8 cellular contexts compared by ENCODE assay signal in the genomic region with DNA sequence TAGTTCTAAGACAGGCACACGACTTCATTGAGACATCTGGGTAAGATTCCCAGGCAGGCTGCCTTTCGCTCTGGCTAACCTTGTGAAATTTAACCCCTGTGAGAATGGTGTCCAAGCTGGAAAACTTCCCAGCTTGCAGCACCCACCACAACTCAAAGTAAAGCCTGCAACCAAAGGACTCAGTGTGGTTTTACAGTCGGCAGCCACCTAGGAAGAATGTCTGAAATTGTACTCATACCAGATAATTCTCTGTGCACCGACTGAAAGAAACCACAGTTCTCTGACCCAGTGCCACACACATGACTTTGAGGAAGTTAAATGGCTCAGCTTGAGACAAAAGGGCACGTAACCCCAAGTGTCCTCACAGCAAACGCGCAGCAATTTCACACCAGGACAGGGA.
A peak's percentile ranks its signal among the peaks of the same experiment; 100 is the strongest.
DNase-seq lines count a peak whose midpoint lies in the region; ATAC-seq and TF ChIP-seq lines count a peak whose summit lies in the region.

No MANE protein-coding gene starts in this region.

- peaks cover 4% of the 10 kb centered on the region; the same call in 1 of the 2 replicates for H3K79me2 ChIP-seq in H9 (ENCODE audit: insufficient read depth, low read length)

- H3K9ac ChIP-seq in H9 (ENCODE audit: extremely low read depth, insufficient read length, low read length) = no peak overlapping the region

- peaks cover 2% of the 10 kb centered on the region for H4K20me1 ChIP-seq in H9 (ENCODE audit: control insufficient read depth, insufficient read depth, insufficient read length)

- no peaks in the 10 kb centered on the region for H3K23me2 ChIP-seq in H9 (ENCODE audit: insufficient read length, low read depth, low read length, poor library complexity, severe bottlenecking)

- no peak overlapping the region for H4K5ac ChIP-seq in H9 (ENCODE audit: insufficient read length, low read depth, low read length)

- no peak overlapping the region for H3K23ac ChIP-seq in H9 (ENCODE audit: insufficient read length, low read depth, low read length)

- H3K27me3 Mint-ChIP-seq in H9 (ENCODE audit: low read depth) = no peaks in the 10 kb centered on the region

- H3K27ac ChIP-seq in AG04450 (ENCODE audit: low read depth, low read length) (peak overlapping the region; percentile 89), H9 (ENCODE audit: insufficient read length, low read depth, low read length) (no peak overlapping the region), heart left ventricle (peak overlapping the region in 10 of 12 donors; percentile 41 to 92 (median 62))

- WGBS in H9 (ENCODE audit: extremely low coverage, insufficient read length, low lambda C conversion rate) = no CpG with 5 or more reads among the region's 7 CpGs
- WGBS in heart left ventricle, 4 donors = 25 to 36% (median 30%) methylated on average over 7 of the region's 7 CpGs

- H2BK5ac ChIP-seq in H9 (ENCODE audit: insufficient read length, low read length) = no peak overlapping the region

- H2AFZ ChIP-seq in H9 (ENCODE audit: low read length) = no peak overlapping the region

- no peak overlapping the region for H3K4me2 ChIP-seq in H9 (ENCODE audit: insufficient read depth, insufficient read length, low read length)

- no peak overlapping the region for H2BK15ac ChIP-seq in H9 (ENCODE audit: low read depth, low read length)

- no peak overlapping the region for H2BK20ac ChIP-seq in H9 (ENCODE audit: low read depth, low read length, poor library complexity, severe bottlenecking)

- H3K9me3 ChIP-seq in AG04450 (ENCODE audit: control insufficient read depth, insufficient read depth, low read length) = no peaks in the 10 kb centered on the region
- no peaks in the 10 kb centered on the region for H3K9me3 ChIP-seq in H9 (ENCODE audit: control insufficient read depth, low read depth, low read length)
- H3K9me3 ChIP-seq in heart left ventricle = no peaks in the 10 kb centered on the region

- no peak overlapping the region for H2BK120ac ChIP-seq in H9 (ENCODE audit: low read depth, low read length, poor library complexity, severe bottlenecking)

- DNase-seq in AG04450 (ENCODE audit: low read depth, low spot score) (peak; percentile 94), H9 (no peak), heart left ventricle (no peak), smooth muscle cell of the brain vasculature (ENCODE audit: low read depth, low spot score) (peak; percentile 85), NCI-H2227 (lab: John Stamatoyannopoulos, UW; ENCODE audit: unreplicated experiment) (no peak), COLO668 (lab: John Stamatoyannopoulos, UW; ENCODE audit: unreplicated experiment) (no peak)

- H2BK12ac ChIP-seq in H9 (ENCODE audit: insufficient read length, low read depth, low read length) = no peak overlapping the region

- H4K8ac ChIP-seq in H9 (replicated peaks; ENCODE audit: insufficient read length, low read depth, low read length) = no peak overlapping the region

- CTCF ChIA-PET in AG04450 (lab: Charles Lee) = interaction anchor here (0.6 to 1.3 kb wide), 2 partner anchors 105 to 626 kb away, joined by 3 to 4 read pairs; no protein-coding TSS in a partner anchor

- H4K91ac ChIP-seq in H9 (ENCODE audit: insufficient read length, low read depth, low read length) = no peak overlapping the region

- H3K4me1 ChIP-seq in H9 (ENCODE audit: insufficient read depth, low read length) = no peaks in the 10 kb centered on the region; the same call in 1 of the 2 replicates
- peaks cover 27 to 100% (median 92%) of the 10 kb centered on the region in 12 donors for H3K4me1 ChIP-seq in heart left ventricle

- no peak overlapping the region for H3K4ac ChIP-seq in H9 (ENCODE audit: low read depth, low read length)

- peak; percentile 84 for ATAC-seq in SK-N-SH treated with all-trans-retinoic acid at 6 μM for 48 hours
- peak in 3 of 4 donors; percentile 20 to 53 (median 27) for ATAC-seq in heart left ventricle
- no peak for ATAC-seq in HG03354 (IDR thresholded peaks at IDR 0.05; ENCODE audit: poor library complexity, severe bottlenecking, unreplicated experiment)

- no peaks in the 10 kb centered on the region for H3K79me1 ChIP-seq in H9 (ENCODE audit: insufficient read depth, low read depth, low read length, poor library complexity, severe bottlenecking)

- H3K36me3 Mint-ChIP-seq in H9 (ENCODE audit: insufficient read depth in 1 of 3, low read depth in 3 of 3) = peaks cover 0 to 14% (median 9%) of the 10 kb centered on the region in 3 experiments; a peak in 5 of 7 replicates

- no peak overlapping the region for H3T11ph ChIP-seq in H9 (ENCODE audit: low read length)

- H3K4me3 ChIP-seq in AG04450 (ENCODE audit: low read depth, low read length) = no peak overlapping the region
- H3K4me3 ChIP-seq in heart left ventricle = peak overlapping the region in 6 of 12 donors; percentile 19 to 37 (median 30)

- H2AK5ac ChIP-seq in H9 (ENCODE audit: insufficient read length, low read length) = no peak overlapping the region

- intact Hi-C loops in heart left ventricle (cut with DNase I) = loop anchor here in 3 of 10 donors (5.0 kb wide), 3 partner anchors 36 to 41 kb away; no protein-coding TSS in a partner anchor

- H3K9me3 Mint-ChIP-seq in H9 = no peaks in the 10 kb centered on the region

- no peak overlapping the region for H3K56ac ChIP-seq in H9 (ENCODE audit: insufficient read length, low read depth, low read length)

- no peak for TF ChIP-seq POLR2A in heart left ventricle (IDR thresholded peaks at IDR 0.05)

- peaks cover 0 to 31% (median 8%) of the 10 kb centered on the region in 9 donors for H3K36me3 ChIP-seq in heart left ventricle

- H3K14ac ChIP-seq in H9 (ENCODE audit: insufficient read depth, low read length) = no peak overlapping the region

- POLR2A ChIA-PET in AG04450 (lab: Yijun Ruan, JAX) = interaction anchor here (0.7 to 1.3 kb wide), 2 partner anchors 20 to 66 kb away, joined by 3 read pairs; no protein-coding TSS in a partner anchor

- H3K4me3 Mint-ChIP-seq in H9 = no peak overlapping the region

- H3K18ac ChIP-seq in H9 (ENCODE audit: insufficient read length, low read depth, low read length) = no peak overlapping the region

- H3K27me3 ChIP-seq in AG04450 (ENCODE audit: control insufficient read depth, insufficient read depth, low read length) (no peaks in the 10 kb centered on the region), H9 (ENCODE audit: insufficient read depth, low read length) (no peaks in the 10 kb centered on the region), heart left ventricle (no peaks in the 10 kb centered on the region)

- TF ChIP-seq CTCF in AG04450 (IDR thresholded peaks at IDR 0.05; ENCODE audit: low read depth, low read length) = no peak
- TF ChIP-seq CTCF in H9 (conservative IDR thresholded peaks at IDR 0.05) = no peak
- no peak for TF ChIP-seq CTCF in heart left ventricle (IDR thresholded peaks at IDR 0.05)

- H3K27ac Mint-ChIP-seq in H9 = peak overlapping the region; percentile 15 to 73 (median 27); a peak in 5 of 7 replicates

- H3K4me1 Mint-ChIP-seq in H9 = peaks cover 62 to 74% of the 10 kb centered on the region in 2 experiments

TF ChIP-seq in SK-N-SH treated with all-trans-retinoic acid at 6 μM for 48 hours, 23 proteins besides CTCF, POLR2A, EP300 and RAD21:
- TF ChIP-seq ZFP30 (CRISPR knock-in tag; IDR thresholded peaks at IDR 0.05) (no peak), ZNF70 (CRISPR knock-in tag; IDR thresholded peaks at IDR 0.05) (no peak), ZFP3 (CRISPR knock-in tag; IDR thresholded peaks at IDR 0.05) (no peak), ARNTL (CRISPR knock-in tag; IDR thresholded peaks at IDR 0.05; ENCODE audit: borderline replicate concordance, low read depth) (no peak), RARB (CRISPR knock-in tag; IDR thresholded peaks at IDR 0.05) (no peak)

Comparison
In these comparisons a context has a peak if more than half of its experiments do, and no peak if none do; other contexts are left out.
1. DNase-seq: peak in AG04450 (single experiment) and smooth muscle cell of the brain vasculature (single experiment); none in H9 (single experiment), heart left ventricle (0 of 5), NCI-H2227 (single experiment) and COLO668 (single experiment).